ENCODE assay signal across 8 cellular contexts in genomic region chr21:37915941-37916794, GRCh38. TPM values are rescaled to one million over a fixed set of nuclear protein-coding genes. Genes with fewer than 3 reads are reported as not detected.
DNase-seq lines count a peak whose midpoint lies in the region; ATAC-seq, FAIRE-seq and TF ChIP-seq lines count a peak whose summit lies in the region.

A gene with protein sequence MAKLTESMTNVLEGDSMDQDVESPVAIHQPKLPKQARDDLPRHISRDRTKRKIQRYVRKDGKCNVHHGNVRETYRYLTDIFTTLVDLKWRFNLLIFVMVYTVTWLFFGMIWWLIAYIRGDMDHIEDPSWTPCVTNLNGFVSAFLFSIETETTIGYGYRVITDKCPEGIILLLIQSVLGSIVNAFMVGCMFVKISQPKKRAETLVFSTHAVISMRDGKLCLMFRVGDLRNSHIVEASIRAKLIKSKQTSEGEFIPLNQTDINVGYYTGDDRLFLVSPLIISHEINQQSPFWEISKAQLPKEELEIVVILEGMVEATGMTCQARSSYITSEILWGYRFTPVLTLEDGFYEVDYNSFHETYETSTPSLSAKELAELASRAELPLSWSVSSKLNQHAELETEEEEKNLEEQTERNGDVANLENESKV (minus strand): TSS chr21:37916457. CDS start chr21:37840682, 75,775 bp downstream.

- FAIRE-seq in GM19239 (lab: Jason Lieb, UNC): no peak

- H3K9me3 Mint-ChIP-seq in activated CD4-positive, alpha-beta T cell treated with anti-CD3 and anti-CD28 coated beads, Interleukin-2, amount 10 ng/mL, durations not matched to agents 7 days and 5 days: no peaks in the 10 kb centered on the region

- H3K27ac ChIP-seq in colonic mucosa (no peak within 1 kb of the TSS), right lobe of liver (no peak within 1 kb of the TSS)

- H3K36me3 ChIP-seq in colonic mucosa (no peaks in the 10 kb centered on the region), right lobe of liver (no peaks in the 10 kb centered on the region)

- TF ChIP-seq CTCF in colonic mucosa (IDR thresholded peaks at IDR 0.05) (peak; percentile 44), right lobe of liver (IDR thresholded peaks at IDR 0.05) (peak; percentile 39 to 71 (median 55))

- H3K27me3 ChIP-seq in colonic mucosa (peaks cover 33% of the 10 kb centered on the region), right lobe of liver (peaks cover 0 to 29% of the 10 kb centered on the region in 2 donors)

- H3K27ac Mint-ChIP-seq in activated CD4-positive, alpha-beta T cell treated with anti-CD3 and anti-CD28 coated beads, Interleukin-2, amount 10 ng/mL, durations not matched to agents 7 days and 5 days: no peak within 1 kb of the TSS

- H3K4me3 ChIP-seq in colonic mucosa (no peak within 1 kb of the TSS), right lobe of liver (peak within 1 kb of the TSS in 2 of 3 donors; percentile 15 to 23)

- H3K4me1 Mint-ChIP-seq in activated CD4-positive, alpha-beta T cell treated with anti-CD3 and anti-CD28 coated beads, Interleukin-2, amount 10 ng/mL, durations not matched to agents 7 days and 5 days: peaks cover 1% of the 10 kb centered on the region

- no peaks in the 10 kb centered on the region for H3K9me3 ChIP-seq in colonic mucosa
- no peaks in the 10 kb centered on the region for H3K9me3 ChIP-seq in right lobe of liver

- POLR2A ChIA-PET in activated CD4-positive, alpha-beta T cell treated with anti-CD3 and anti-CD28 coated beads, Interleukin-2, amount 10 ng/mL, durations not matched to agents 7 days and 5 days (lab: Charles Lee): no interaction called here

- no peak within 1 kb of the TSS for H3K9ac ChIP-seq in colonic mucosa (ENCODE audit: low read depth in 2 of 2, low read length in 2 of 2)

- CTCF ChIA-PET in activated CD4-positive, alpha-beta T cell treated with anti-CD3 and anti-CD28 coated beads, Interleukin-2, amount 10 ng/mL, durations not matched to agents 7 days and 5 days (lab: Charles Lee): no interaction called here

- H3K36me3 Mint-ChIP-seq in activated CD4-positive, alpha-beta T cell treated with anti-CD3 and anti-CD28 coated beads, Interleukin-2, amount 10 ng/mL, durations not matched to agents 7 days and 5 days (ENCODE audit: low read depth): no peaks in the 10 kb centered on the region

- 3% methylated on average over 33 of the region's 68 CpGs for WGBS in right lobe of liver (ENCODE audit: insufficient coverage, low coverage, low lambda C conversion rate, missing lambda C conversion rate)

- peaks cover 48% of the 10 kb centered on the region for H3K27me3 Mint-ChIP-seq in activated CD4-positive, alpha-beta T cell treated with anti-CD3 and anti-CD28 coated beads, Interleukin-2, amount 10 ng/mL, durations not matched to agents 7 days and 5 days

- H3K4me1 ChIP-seq in colonic mucosa: no peaks in the 10 kb centered on the region
- H3K4me1 ChIP-seq in right lobe of liver: peaks cover 0 to 25% (median 0%) of the 10 kb centered on the region in 4 donors

- intact Hi-C loops in colonic mucosa (cut with DNase I): no loop called here
- intact Hi-C loops in right lobe of liver (cut with DNase I): no loop called here

- no peak for TF ChIP-seq POLR2A in right lobe of liver (IDR thresholded peaks at IDR 0.05)

- peak; percentile 10 to 12 for DNase-seq in activated CD4-positive, alpha-beta T cell treated with anti-CD3 and anti-CD28 coated beads, Interleukin-2, amount 50 U/mL, for 48 hours
- no peak for DNase-seq in activated CD4-positive, alpha-beta T cell treated with anti-CD3 and anti-CD28 coated beads, Interleukin-2, amount 10 ng/mL, durations not matched to agents 7 days and 5 days
- DNase-seq in NCI-H446 treated with DMSO at 0.1 percent for 48 hours (lab: John Stamatoyannopoulos, UW) (peak; percentile 81), colonic mucosa (no peak), right lobe of liver (peak in 1 of 3 donors; percentile 62), GM19239 (ENCODE audit: insufficient read length, low spot score) (no peak)

- ATAC-seq in right lobe of liver: peak; percentile 73 to 91 (median 80)
- no peak for ATAC-seq in GM18868 (IDR thresholded peaks at IDR 0.05; ENCODE audit: unreplicated experiment)
- no peak for ATAC-seq in HG03457 (IDR thresholded peaks at IDR 0.05; ENCODE audit: unreplicated experiment)

- no peak within 1 kb of the TSS for H3K4me3 Mint-ChIP-seq in activated CD4-positive, alpha-beta T cell treated with anti-CD3 and anti-CD28 coated beads, Interleukin-2, amount 10 ng/mL, durations not matched to agents 7 days and 5 days

RNA-seq across cellular contexts. Expression of the gene that starts here (rescaled TPM):
- not detected for total RNA-seq in activated CD4-positive, alpha-beta T cell treated with anti-CD3 and anti-CD28 coated beads, Interleukin-2, amount 10 ng/mL, durations not matched to agents 7 days and 5 days
- under 1 TPM; 0.05 to 0.21 TPM for total RNA-seq in colonic mucosa
- under 1 TPM in 2 of 6 experiments, not detected in 4; under 0.01 to 0.12 TPM for total RNA-seq in right lobe of liver

Comparison
In these comparisons a context has a peak if more than half of its experiments do, and no peak if none do; other contexts are left out.
1. DNase-seq: peak in activated CD4-positive, alpha-beta T cell treated with anti-CD3 and anti-CD28 coated beads, Interleukin-2, amount 50 U/mL, for 48 hours (2 of 2) and NCI-H446 treated with DMSO at 0.1 percent for 48 hours (single experiment); none in activated CD4-positive, alpha-beta T cell treated with anti-CD3 and anti-CD28 coated beads, Interleukin-2, amount 10 ng/mL, durations not matched to agents 7 days and 5 days (single experiment), colonic mucosa (single experiment) and GM19239 (single experiment).
2. Peak in ATAC-seq and H3K4me3 ChIP-seq in right lobe of liver; RNA of the gene not detected or under 1 TPM.